In the genomic region with DNA sequence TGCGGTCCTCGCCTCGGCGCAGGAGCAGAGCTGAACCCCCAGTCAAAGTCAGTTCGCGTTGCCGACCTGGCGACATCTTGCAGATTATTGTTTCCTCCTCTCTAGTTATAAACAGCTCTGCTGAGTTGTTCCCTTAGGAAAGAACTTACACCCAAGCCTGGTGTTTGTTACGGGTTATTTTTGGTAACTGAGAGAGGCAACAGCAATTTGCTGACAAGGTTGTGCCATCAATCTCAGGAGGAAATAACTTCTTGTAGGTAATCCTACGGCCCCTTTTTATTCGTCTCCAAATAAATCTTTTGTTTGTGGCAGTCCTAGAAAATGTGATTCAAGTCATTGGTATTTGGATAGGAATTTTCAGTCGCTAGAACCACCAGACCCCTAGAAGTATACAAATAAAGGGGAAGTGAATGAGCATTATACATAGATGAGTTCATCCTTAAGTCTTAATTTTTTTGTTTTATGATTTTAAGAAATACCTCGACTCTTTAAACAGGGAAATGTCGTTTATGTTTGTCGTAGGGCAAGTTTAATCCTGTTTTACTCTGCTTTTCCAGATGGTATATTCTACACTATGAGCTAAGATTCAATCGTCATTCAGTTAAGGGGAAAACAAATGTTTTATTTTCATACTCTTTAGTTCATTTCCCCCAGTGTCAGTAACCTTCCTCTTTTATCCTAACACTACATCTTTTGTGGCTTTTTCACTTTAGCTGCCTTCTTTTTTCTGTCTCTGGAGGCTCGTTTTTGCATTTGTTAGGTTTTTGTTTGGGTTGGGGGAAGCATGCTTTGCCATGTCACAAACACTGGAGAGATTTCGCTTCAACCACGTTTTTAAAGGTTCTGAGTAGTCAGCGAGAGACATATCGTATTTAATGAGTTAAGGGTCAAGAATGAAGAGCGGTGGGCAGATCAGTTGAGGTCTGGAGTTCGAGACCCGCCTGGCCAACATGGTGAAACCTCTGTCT, we compare ENCODE assay signal across 1 cellular context.
TF ChIP-seq lines count a peak whose summit lies in the region.

No MANE protein-coding gene starts in this region.

TF ChIP-seq in GM12878, 131 proteins besides CTCF, POLR2A, EP300 and RAD21:
- TF ChIP-seq ETV6 (conservative IDR thresholded peaks at IDR 0.05 in 1 of 2, IDR thresholded peaks at IDR 0.05 in 1 of 2; ENCODE audit: borderline replicate concordance in 1 of 2, low read depth in 1 of 2): no peak
- TF ChIP-seq ZNF622 (IDR thresholded peaks at IDR 0.05): no peak
- no peak for TF ChIP-seq MYB (IDR thresholded peaks at IDR 0.05; ENCODE audit: borderline replicate concordance, low read depth, low read length)
- 0 out of 2 replicates have a peak, but pooled peaks have one; percentile 24 for TF ChIP-seq EED (IDR thresholded peaks at IDR 0.05; ENCODE audit: low read depth)
- TF ChIP-seq YY1 (IDR thresholded peaks at IDR 0.05; ENCODE audit: low read depth, low read length): no peak
- TF ChIP-seq STAT3 (IDR thresholded peaks at IDR 0.05; ENCODE audit: low read depth, low read length): no peak
- no peak for TF ChIP-seq CHD2 (IDR thresholded peaks at IDR 0.05; ENCODE audit: borderline replicate concordance, low read depth, low read length)
- TF ChIP-seq, protein P1, sequence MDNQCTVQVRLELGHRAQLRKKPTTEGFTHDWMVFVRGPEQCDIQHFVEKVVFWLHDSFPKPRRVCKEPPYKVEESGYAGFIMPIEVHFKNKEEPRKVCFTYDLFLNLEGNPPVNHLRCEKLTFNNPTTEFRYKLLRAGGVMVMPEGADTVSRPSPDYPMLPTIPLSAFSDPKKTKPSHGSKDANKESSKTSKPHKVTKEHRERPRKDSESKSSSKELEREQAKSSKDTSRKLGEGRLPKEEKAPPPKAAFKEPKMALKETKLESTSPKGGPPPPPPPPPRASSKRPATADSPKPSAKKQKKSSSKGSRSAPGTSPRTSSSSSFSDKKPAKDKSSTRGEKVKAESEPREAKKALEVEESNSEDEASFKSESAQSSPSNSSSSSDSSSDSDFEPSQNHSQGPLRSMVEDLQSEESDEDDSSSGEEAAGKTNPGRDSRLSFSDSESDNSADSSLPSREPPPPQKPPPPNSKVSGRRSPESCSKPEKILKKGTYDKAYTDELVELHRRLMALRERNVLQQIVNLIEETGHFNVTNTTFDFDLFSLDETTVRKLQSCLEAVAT (IDR thresholded peaks at IDR 0.05): no peak
- TF ChIP-seq, protein P2, sequence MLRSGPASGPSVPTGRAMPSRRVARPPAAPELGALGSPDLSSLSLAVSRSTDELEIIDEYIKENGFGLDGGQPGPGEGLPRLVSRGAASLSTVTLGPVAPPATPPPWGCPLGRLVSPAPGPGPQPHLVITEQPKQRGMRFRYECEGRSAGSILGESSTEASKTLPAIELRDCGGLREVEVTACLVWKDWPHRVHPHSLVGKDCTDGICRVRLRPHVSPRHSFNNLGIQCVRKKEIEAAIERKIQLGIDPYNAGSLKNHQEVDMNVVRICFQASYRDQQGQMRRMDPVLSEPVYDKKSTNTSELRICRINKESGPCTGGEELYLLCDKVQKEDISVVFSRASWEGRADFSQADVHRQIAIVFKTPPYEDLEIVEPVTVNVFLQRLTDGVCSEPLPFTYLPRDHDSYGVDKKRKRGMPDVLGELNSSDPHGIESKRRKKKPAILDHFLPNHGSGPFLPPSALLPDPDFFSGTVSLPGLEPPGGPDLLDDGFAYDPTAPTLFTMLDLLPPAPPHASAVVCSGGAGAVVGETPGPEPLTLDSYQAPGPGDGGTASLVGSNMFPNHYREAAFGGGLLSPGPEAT (IDR thresholded peaks at IDR 0.05; ENCODE audit: low read depth): no peak
- no peak for TF ChIP-seq MYC (IDR thresholded peaks at IDR 0.05; ENCODE audit: insufficient read depth, insufficient read length, insufficient replicate concordance, low read length, severe bottlenecking)
- no peak for TF ChIP-seq SRF (IDR thresholded peaks at IDR 0.05; ENCODE audit: low read depth in 2 of 2, low read length in 2 of 2)
- TF ChIP-seq PAX5 (IDR thresholded peaks at IDR 0.05; ENCODE audit: borderline replicate concordance, low read depth, low read length): no peak
- no peak for TF ChIP-seq CHD4 (IDR thresholded peaks at IDR 0.05)
- no peak for TF ChIP-seq GABPA (IDR thresholded peaks at IDR 0.05; ENCODE audit: low read depth)
- 0 out of 2 replicates have a peak, but pooled peaks have one; percentile 32 for TF ChIP-seq MXI1 (IDR thresholded peaks at IDR 0.05; ENCODE audit: low read depth, low read length)
- TF ChIP-seq TBL1XR1 (IDR thresholded peaks at IDR 0.05; ENCODE audit: low read depth, low read length): no peak
- TF ChIP-seq MEF2B (IDR thresholded peaks at IDR 0.05; ENCODE audit: partially characterized antibody, poor library complexity, severe bottlenecking): peak; percentile 60
- TF ChIP-seq RUNX3 (IDR thresholded peaks at IDR 0.05; ENCODE audit: low read length): no peak
- TF ChIP-seq WRNIP1 (IDR thresholded peaks at IDR 0.05; ENCODE audit: borderline replicate concordance, low read depth, low read length): no peak
- TF ChIP-seq, protein P3, sequence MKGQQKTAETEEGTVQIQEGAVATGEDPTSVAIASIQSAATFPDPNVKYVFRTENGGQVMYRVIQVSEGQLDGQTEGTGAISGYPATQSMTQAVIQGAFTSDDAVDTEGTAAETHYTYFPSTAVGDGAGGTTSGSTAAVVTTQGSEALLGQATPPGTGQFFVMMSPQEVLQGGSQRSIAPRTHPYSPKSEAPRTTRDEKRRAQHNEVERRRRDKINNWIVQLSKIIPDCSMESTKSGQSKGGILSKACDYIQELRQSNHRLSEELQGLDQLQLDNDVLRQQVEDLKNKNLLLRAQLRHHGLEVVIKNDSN (IDR thresholded peaks at IDR 0.05; ENCODE audit: borderline replicate concordance, extremely low read length, insufficient read depth, low read depth, low read length): no peak
- TF ChIP-seq JUND (IDR thresholded peaks at IDR 0.05; ENCODE audit: low read depth, low read length): no peak
- no peak for TF ChIP-seq STAT1 (conservative IDR thresholded peaks at IDR 0.05)
- no peak for TF ChIP-seq FOS (IDR thresholded peaks at IDR 0.05; ENCODE audit: borderline replicate concordance, extremely low read depth, insufficient read length)
- TF ChIP-seq EZH2 (IDR thresholded peaks at IDR 0.05; ENCODE audit: borderline replicate concordance, control insufficient read depth, low read depth, low read length): no peak
- TF ChIP-seq, protein P4, sequence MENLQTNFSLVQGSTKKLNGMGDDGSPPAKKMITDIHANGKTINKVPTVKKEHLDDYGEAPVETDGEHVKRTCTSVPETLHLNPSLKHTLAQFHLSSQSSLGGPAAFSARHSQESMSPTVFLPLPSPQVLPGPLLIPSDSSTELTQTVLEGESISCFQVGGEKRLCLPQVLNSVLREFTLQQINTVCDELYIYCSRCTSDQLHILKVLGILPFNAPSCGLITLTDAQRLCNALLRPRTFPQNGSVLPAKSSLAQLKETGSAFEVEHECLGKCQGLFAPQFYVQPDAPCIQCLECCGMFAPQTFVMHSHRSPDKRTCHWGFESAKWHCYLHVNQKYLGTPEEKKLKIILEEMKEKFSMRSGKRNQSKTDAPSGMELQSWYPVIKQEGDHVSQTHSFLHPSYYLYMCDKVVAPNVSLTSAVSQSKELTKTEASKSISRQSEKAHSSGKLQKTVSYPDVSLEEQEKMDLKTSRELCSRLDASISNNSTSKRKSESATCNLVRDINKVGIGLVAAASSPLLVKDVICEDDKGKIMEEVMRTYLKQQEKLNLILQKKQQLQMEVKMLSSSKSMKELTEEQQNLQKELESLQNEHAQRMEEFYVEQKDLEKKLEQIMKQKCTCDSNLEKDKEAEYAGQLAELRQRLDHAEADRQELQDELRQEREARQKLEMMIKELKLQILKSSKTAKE (IDR thresholded peaks at IDR 0.05; ENCODE audit: low read depth, poor library complexity, severe bottlenecking): no peak
- no peak for TF ChIP-seq RCOR1 (conservative IDR thresholded peaks at IDR 0.05; ENCODE audit: low read depth, low read length)
- TF ChIP-seq SPI1 (IDR thresholded peaks at IDR 0.05; ENCODE audit: borderline replicate concordance, insufficient read depth, low read depth, low read length): peak; percentile 30; the same call in 1 of the 2 replicates
- TF ChIP-seq LARP7 (IDR thresholded peaks at IDR 0.05): no peak
- TF ChIP-seq HDAC2 (IDR thresholded peaks at IDR 0.05): no peak
- TF ChIP-seq ZBTB40 (IDR thresholded peaks at IDR 0.05; ENCODE audit: borderline replicate concordance): peak; percentile 28; the same call in 1 of the 2 replicates
- TF ChIP-seq, protein P5, sequence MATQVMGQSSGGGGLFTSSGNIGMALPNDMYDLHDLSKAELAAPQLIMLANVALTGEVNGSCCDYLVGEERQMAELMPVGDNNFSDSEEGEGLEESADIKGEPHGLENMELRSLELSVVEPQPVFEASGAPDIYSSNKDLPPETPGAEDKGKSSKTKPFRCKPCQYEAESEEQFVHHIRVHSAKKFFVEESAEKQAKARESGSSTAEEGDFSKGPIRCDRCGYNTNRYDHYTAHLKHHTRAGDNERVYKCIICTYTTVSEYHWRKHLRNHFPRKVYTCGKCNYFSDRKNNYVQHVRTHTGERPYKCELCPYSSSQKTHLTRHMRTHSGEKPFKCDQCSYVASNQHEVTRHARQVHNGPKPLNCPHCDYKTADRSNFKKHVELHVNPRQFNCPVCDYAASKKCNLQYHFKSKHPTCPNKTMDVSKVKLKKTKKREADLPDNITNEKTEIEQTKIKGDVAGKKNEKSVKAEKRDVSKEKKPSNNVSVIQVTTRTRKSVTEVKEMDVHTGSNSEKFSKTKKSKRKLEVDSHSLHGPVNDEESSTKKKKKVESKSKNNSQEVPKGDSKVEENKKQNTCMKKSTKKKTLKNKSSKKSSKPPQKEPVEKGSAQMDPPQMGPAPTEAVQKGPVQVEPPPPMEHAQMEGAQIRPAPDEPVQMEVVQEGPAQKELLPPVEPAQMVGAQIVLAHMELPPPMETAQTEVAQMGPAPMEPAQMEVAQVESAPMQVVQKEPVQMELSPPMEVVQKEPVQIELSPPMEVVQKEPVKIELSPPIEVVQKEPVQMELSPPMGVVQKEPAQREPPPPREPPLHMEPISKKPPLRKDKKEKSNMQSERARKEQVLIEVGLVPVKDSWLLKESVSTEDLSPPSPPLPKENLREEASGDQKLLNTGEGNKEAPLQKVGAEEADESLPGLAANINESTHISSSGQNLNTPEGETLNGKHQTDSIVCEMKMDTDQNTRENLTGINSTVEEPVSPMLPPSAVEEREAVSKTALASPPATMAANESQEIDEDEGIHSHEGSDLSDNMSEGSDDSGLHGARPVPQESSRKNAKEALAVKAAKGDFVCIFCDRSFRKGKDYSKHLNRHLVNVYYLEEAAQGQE (IDR thresholded peaks at IDR 0.05; ENCODE audit: low read depth, low read length): no peak
- TF ChIP-seq IRF5 (IDR thresholded peaks at IDR 0.05; ENCODE audit: borderline replicate concordance): no peak
- TF ChIP-seq IKZF2 (IDR thresholded peaks at IDR 0.05): no peak
- no peak for TF ChIP-seq RAD51 (IDR thresholded peaks at IDR 0.05)
- TF ChIP-seq CEBPB (IDR thresholded peaks at IDR 0.05; ENCODE audit: borderline replicate concordance in 1 of 2, low read depth in 2 of 2, low read length in 2 of 2): no peak
- TF ChIP-seq ZSCAN29 (IDR thresholded peaks at IDR 0.05): no peak
- TF ChIP-seq HCFC1 (IDR thresholded peaks at IDR 0.05; ENCODE audit: low read length): no peak
